22 cellular contexts compared by ENCODE assay signal in the genomic region with DNA sequence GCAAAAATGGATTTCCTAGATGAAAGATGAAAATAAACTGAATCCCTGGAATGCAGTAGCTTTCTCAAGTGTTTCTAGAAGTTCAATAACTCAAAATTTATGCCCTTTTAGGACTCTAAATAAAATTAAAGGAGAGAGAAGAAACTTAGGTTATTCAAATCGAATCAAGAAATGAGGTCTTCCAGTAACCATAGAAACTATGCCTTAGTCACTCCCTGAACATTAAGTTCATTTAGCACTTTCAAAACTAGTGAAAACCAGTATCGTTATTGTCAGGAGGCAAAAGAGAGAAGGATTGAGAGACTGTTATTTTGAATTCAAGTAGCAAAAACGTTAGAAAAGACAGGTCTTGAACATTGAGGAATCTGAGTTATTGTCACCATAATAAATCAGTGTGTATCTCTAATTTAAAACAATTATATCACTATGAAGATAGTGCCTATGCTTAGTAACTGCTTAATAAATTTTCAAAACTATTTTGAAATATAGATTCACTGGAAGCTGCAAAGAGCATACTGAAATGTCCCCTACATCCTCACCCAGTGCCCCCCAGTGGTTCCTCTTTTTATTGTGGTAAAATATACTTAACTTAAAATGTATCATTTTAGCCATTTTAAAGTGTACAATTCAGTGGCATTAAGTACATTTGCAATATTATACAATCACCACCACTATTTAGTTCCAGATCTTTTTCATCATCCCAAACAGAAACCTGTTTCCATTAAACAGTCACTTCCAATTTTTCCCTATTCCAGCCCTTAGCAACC. TPM values are rescaled to one million over a fixed set of nuclear protein-coding genes. Genes with fewer than 3 reads are reported as not detected.
DNase-seq lines count a peak whose midpoint lies in the region; ATAC-seq, FAIRE-seq and TF ChIP-seq lines count a peak whose summit lies in the region.
"Had no signal": no experiment of that assay in that cellular context is flagged by ENCODE, and none has a peak within 500 bp of the region (broad histone marks: within the 10 kb centered on the region; RNA-seq: fewer than 3 reads in every experiment).

No MANE protein-coding gene starts in this region.

- H3K4me2 ChIP-seq in OCI-LY1 (ENCODE audit: low read length): no peak overlapping the region
- H3K4me2 ChIP-seq: hepatocyte, smooth muscle cell had no signal

- ATAC-seq in GM19023 (IDR thresholded peaks at IDR 0.05; ENCODE audit: unreplicated experiment): no peak
- ATAC-seq: T-cell had no signal

- no peaks in the 10 kb centered on the region for H3K79me2 ChIP-seq in OCI-LY1 (ENCODE audit: insufficient read depth, low read length)

- no peak overlapping the region for H3K4me3 ChIP-seq in BE2C (ENCODE audit: low read depth, low read length)
- H3K4me3 ChIP-seq in OCI-LY1 (ENCODE audit: low read depth, low read length, poor library complexity, severe bottlenecking): no peak overlapping the region
- H3K4me3 ChIP-seq in epithelial cell of proximal tubule (ENCODE audit: low read depth, low read length): no peak overlapping the region
- H3K4me3 ChIP-seq: adrenal gland, hepatocyte, smooth muscle cell, tibial artery had no signal

- 0 out of 2 replicates have a peak, but pooled peaks cover 3% of the 10 kb centered on the region for H3F3A ChIP-seq in OCI-LY1 (ENCODE audit: insufficient read depth, low read length)

- H3K27me3 ChIP-seq in BE2C (no peaks in the 10 kb centered on the region), OCI-LY1 (ENCODE audit: insufficient read depth, low read length) (no peaks in the 10 kb centered on the region)
- H3K27me3 ChIP-seq: adrenal gland, hepatocyte had no signal

- peak; percentile 19 for TF ChIP-seq CTCF in BE2C (IDR thresholded peaks at IDR 0.05; ENCODE audit: low read depth, low read length)
- TF ChIP-seq CTCF in OCI-LY1 (IDR thresholded peaks at IDR 0.05; ENCODE audit: low read length): peak; percentile 43; the same call in 1 of the 2 replicates
- TF ChIP-seq CTCF in epithelial cell of proximal tubule (conservative IDR thresholded peaks at IDR 0.05; ENCODE audit: low read depth, low read length): peak; percentile 12

- no peak overlapping the region for H2AFZ ChIP-seq in OCI-LY1 (ENCODE audit: low read length)
- H2AFZ ChIP-seq: hepatocyte had no signal

- DNase-seq in BE2C (no peak), GM19239 (ENCODE audit: insufficient read length, low spot score) (no peak), epithelial cell of proximal tubule (ENCODE audit: low read depth) (no peak), NCI-H345 treated with DMSO at 0.1 percent for 48 hours (lab: John Stamatoyannopoulos, UW; ENCODE audit: unreplicated experiment) (no peak), SKM-1 (lab: John Stamatoyannopoulos, UW; ENCODE audit: unreplicated experiment) (no peak), amniotic stem cell (lab: John Stamatoyannopoulos, UW) (no peak)
- DNase-seq: activated CD4-positive, alpha-beta T cell treated with anti-CD3 and anti-CD28 coated beads, Interleukin-2, amount 10 ng/mL, durations not matched to agents 7 days and 5 days; activated gamma-delta T cell treated with Interleukin-2 at 50 U/mL for 16 hours; adrenal gland; DND-41; NCI-H187; NCI-H446; NK-92 treated with Interleukin-12 subunit alpha and Interleukin-12 subunit beta, amount 100 ng/mL, for 24 hours; stimulated activated CD4-positive, alpha-beta T cell treated with anti-CD3 and anti-CD28 coated beads, Interleukin-2, amount 100 ng/mL, for 48 hours; T-cell; tibial artery had no signal

- H3K4me1 ChIP-seq in BE2C (no peaks in the 10 kb centered on the region), OCI-LY1 (ENCODE audit: insufficient read depth, low read length, severe bottlenecking) (peaks cover 12% of the 10 kb centered on the region)

- H3K9me3 ChIP-seq in BE2C: no peaks in the 10 kb centered on the region
- no peaks in the 10 kb centered on the region for H3K9me3 ChIP-seq in OCI-LY1 (ENCODE audit: low read length)
- H3K9me3 ChIP-seq: adrenal gland, neutrophil, tibial artery had no signal

- H3K9ac ChIP-seq in OCI-LY1 (ENCODE audit: low read length): no peak overlapping the region

- H3K36me3 ChIP-seq in BE2C: peaks cover 7% of the 10 kb centered on the region
- peaks cover 16% of the 10 kb centered on the region for H3K36me3 ChIP-seq in OCI-LY1 (ENCODE audit: insufficient read depth, low read length)

- H3K9me2 ChIP-seq in OCI-LY1 (ENCODE audit: low read depth, low read length): no peaks in the 10 kb centered on the region

- H4K20me1 ChIP-seq in OCI-LY1 (ENCODE audit: insufficient read depth, low read length): no peaks in the 10 kb centered on the region

- FAIRE-seq in GM19239 (lab: Jason Lieb, UNC): peak; percentile 28
- FAIRE-seq: bronchial epithelial cell had no signal

- H3K27ac ChIP-seq in OCI-LY1 (ENCODE audit: low read depth, low read length, poor library complexity, severe bottlenecking): no peak overlapping the region
- H3K27ac ChIP-seq: adrenal gland, hepatocyte, neutrophil, tibial artery had no signal

RNA-seq across cellular contexts. Expression of a gene that starts 4.6 kb away (rescaled TPM):
- 121 TPM for polyA plus RNA-seq in BE2C (2012; ENCODE audit: insufficient read depth, insufficient read length, low read depth)
- total RNA-seq in epithelial cell of proximal tubule: 85.1 and 99.0 TPM in 2 replicates

RNA-seq across cellular contexts. Expression of a gene that starts 22.9 kb away (rescaled TPM):
- 11.5 TPM for polyA plus RNA-seq in BE2C (2012; ENCODE audit: insufficient read depth, insufficient read length, low read depth)
- total RNA-seq in epithelial cell of proximal tubule: 9.8 and 14.2 TPM in 2 replicates
